26 cellular contexts compared by ENCODE assay signal in genomic region chr7:150847536-150847935, GRCh38. TPM values are rescaled to one million over a fixed set of nuclear protein-coding genes. Genes with fewer than 3 reads are reported as not detected.
DNase-seq lines count a peak whose midpoint lies in the region; ATAC-seq and TF ChIP-seq lines count a peak whose summit lies in the region.
"Had no signal": no experiment of that assay in that cellular context is flagged by ENCODE, and none has a peak within 500 bp of the region (broad histone marks: within the 10 kb centered on the region; RNA-seq: fewer than 3 reads in every experiment).

No MANE protein-coding gene starts in this region.

- H3K36me3 ChIP-seq in sigmoid colon (no peaks in the 10 kb centered on the region), vagina (no peaks in the 10 kb centered on the region)
- H3K36me3 ChIP-seq: BE2C; BLaER1 treated with 17β-estradiol and CSF1 and Interleukin-3, amounts not matched to agents 10 nM and 100 nM; HAP-1 had no signal

- H3K4me3 ChIP-seq in sigmoid colon (no peak overlapping the region), vagina (no peak overlapping the region)
- H3K4me3 ChIP-seq: A549; BLaER1 treated with 17β-estradiol and CSF1 and Interleukin-3, amounts not matched to agents 10 nM and 100 nM; GM12878; GM23338; HAP-1 had no signal

- CTCF ChIA-PET in MCF 10A (lab: Yijun Ruan, JAX) = interaction anchor here (1.3 kb wide), 1 partner anchor 57 kb away, joined by 5 read pairs; no protein-coding TSS in a partner anchor

- peak; percentile 30 for DNase-seq in activated CD8-positive, alpha-beta memory T cell treated with anti-CD3 and anti-CD28 coated beads, Interleukin-2, amount 50 U/mL, for 48 hours
- DNase-seq in activated CD8-positive, alpha-beta memory T cell treated with anti-CD3 and anti-CD28 coated beads for 24 hours = no peak
- DNase-seq in islet precursor cell = peak; percentile 13
- DNase-seq in sigmoid colon = peak; percentile 25
- peak; percentile 58 to 70 for DNase-seq in vagina (ENCODE audit: extremely low spot score in 2 of 2)
- DNase-seq in MCF 10A (ENCODE audit: unreplicated experiment) = no peak
- DNase-seq: 8988T; ACHN; AML-193; BE2C; CD4-positive, alpha-beta T cell; CD8-positive, alpha-beta memory T cell; DMS 273 treated with DMSO at 0.1 percent for 48 hours; DMS79; EL; GDM1; HFFc6 had no signal

- no peaks in the 10 kb centered on the region for H3K9me3 Mint-ChIP-seq in MCF 10A (ENCODE audit: unreplicated experiment)
- H3K9me3 Mint-ChIP-seq: CD4-positive, alpha-beta T cell; CD8-positive, alpha-beta memory T cell; GM23338; HFFc6 had no signal

- TF ChIP-seq CTCF in sigmoid colon (IDR thresholded peaks at IDR 0.05) (no peak), vagina (IDR thresholded peaks at IDR 0.05) (no peak), MCF 10A (IDR thresholded peaks at IDR 0.05; ENCODE audit: unreplicated experiment) (no peak)

- H3K4me1 Mint-ChIP-seq in MCF 10A (ENCODE audit: insufficient read depth, unreplicated experiment) = no peaks in the 10 kb centered on the region
- H3K4me1 Mint-ChIP-seq: CD8-positive, alpha-beta memory T cell had no signal

- ATAC-seq in HG02759 (IDR thresholded peaks at IDR 0.05; ENCODE audit: unreplicated experiment) = no peak
- ATAC-seq in HG02884 (IDR thresholded peaks at IDR 0.05; ENCODE audit: unreplicated experiment) = no peak
- ATAC-seq: A549, GM12878, GM23338 had no signal

- H3K27ac Mint-ChIP-seq in MCF 10A (ENCODE audit: low read depth, unreplicated experiment) = no peak overlapping the region
- H3K27ac Mint-ChIP-seq: CD4-positive, alpha-beta T cell; GM23338; HFFc6 had no signal

- peaks cover 0 to 4% (median 0%) of the 10 kb centered on the region in 3 donors for H3K27me3 ChIP-seq in sigmoid colon
- H3K27me3 ChIP-seq in vagina = no peaks in the 10 kb centered on the region
- H3K27me3 ChIP-seq: BE2C; BLaER1 treated with 17β-estradiol and CSF1 and Interleukin-3, amounts not matched to agents 10 nM and 100 nM had no signal

- no peaks in the 10 kb centered on the region for H3K36me3 Mint-ChIP-seq in MCF 10A (ENCODE audit: insufficient read depth, unreplicated experiment)
- H3K36me3 Mint-ChIP-seq: CD14-positive monocyte; CD8-positive, alpha-beta memory T cell had no signal

- H3K27me3 Mint-ChIP-seq in MCF 10A (ENCODE audit: insufficient read depth, unreplicated experiment) = peaks cover 70% of the 10 kb centered on the region

- intact Hi-C loops in sigmoid colon (cut with DNase I) = no loop called here
- intact Hi-C loops in vagina (cut with DNase I) = loop anchor here (5.0 kb wide), 1 partner anchor 495 kb away; no protein-coding TSS in a partner anchor
- intact Hi-C loops in MCF 10A (cut with micrococcal nuclease) = no loop called here

- 81 to 90% methylated on average over 5 of the region's 5 CpGs for WGBS in sigmoid colon, 2 donors

- no peak for TF ChIP-seq EP300 in sigmoid colon (IDR thresholded peaks at IDR 0.05)

- POLR2A ChIA-PET in MCF 10A (lab: Yijun Ruan, JAX) = no interaction called here

- TF ChIP-seq POLR2A in sigmoid colon (IDR thresholded peaks at IDR 0.05) (no peak), vagina (IDR thresholded peaks at IDR 0.05) (no peak)

- H3K9me3 ChIP-seq in sigmoid colon = no peaks in the 10 kb centered on the region
- H3K9me3 ChIP-seq in vagina = no peaks in the 10 kb centered on the region
- H3K9me3 ChIP-seq: A549, BE2C, HAP-1 had no signal

- no TSS peak for BruUV-seq in MCF 10A (replicated peaks; lab: Mats Ljungman, UMichigan)

- no peak overlapping the region for H3K27ac ChIP-seq in sigmoid colon
- H3K27ac ChIP-seq in vagina = no peak overlapping the region
- H3K27ac ChIP-seq: A549; BLaER1 treated with 17β-estradiol and CSF1 and Interleukin-3, amounts not matched to agents 10 nM and 100 nM had no signal

- H3K4me3 Mint-ChIP-seq in MCF 10A (ENCODE audit: unreplicated experiment) = no peak overlapping the region
- H3K4me3 Mint-ChIP-seq: CD14-positive monocyte; CD4-positive, alpha-beta T cell; CD8-positive, alpha-beta memory T cell; GM23338; HFFc6 had no signal

- H3K4me1 ChIP-seq in sigmoid colon = peaks cover 0 to 12% (median 0%) of the 10 kb centered on the region in 4 donors
- H3K4me1 ChIP-seq in vagina = peaks cover 9% of the 10 kb centered on the region
- H3K4me1 ChIP-seq: A549, BE2C, HAP-1 had no signal

RNA-seq across cellular contexts. Expression of gene AOC1, which starts 4.8 kb away (rescaled TPM):
- total RNA-seq in sigmoid colon (1 to 10 TPM in 1 of 4 donors, not detected in 3; 1.4 TPM), vagina (not detected), MCF 10A (2022) (0.23 TPM in 1 of 2 replicates, not detected in the other)
- 100 to 1,000 TPM in 1 of 3 donors, 10 to 100 TPM in 2; 30.6 to 155 (median 64.0) TPM for polyA plus RNA-seq in sigmoid colon
- total RNA-seq: CD4-positive, alpha-beta T cell; CD8-positive, alpha-beta memory T cell; GM12878; GM23338; HFFc6 had no signal
- polyA plus RNA-seq: A549; CD8-positive, alpha-beta memory T cell; GM23338 had no signal

RNA-seq across cellular contexts. Expression of gene TMEM176A, which starts 47.0 kb away (rescaled TPM):
- total RNA-seq in sigmoid colon (10 to 100 TPM; 19.9 to 28.1 (median 24.1) TPM), vagina (43.7 TPM), MCF 10A (2022) (not detected in 2 replicates)
- polyA plus RNA-seq in sigmoid colon = 100 to 1,000 TPM; 126 to 150 (median 127) TPM
- total RNA-seq: CD4-positive, alpha-beta T cell; GM12878; GM23338; H4; HFFc6 had no signal
- polyA plus RNA-seq: CD8-positive, alpha-beta memory T cell; GM12878 had no signal

RNA-seq across cellular contexts. Expression of gene TMEM176B, which starts 47.4 kb away (rescaled TPM):
- total RNA-seq in sigmoid colon (10 to 100 TPM; 47.4 to 52.3 (median 48.3) TPM), vagina (60.6 TPM), MCF 10A (2022) (0.42 TPM in 1 of 2 replicates, not detected in the other)
- 100 to 1,000 TPM; 144 to 246 (median 151) TPM for polyA plus RNA-seq in sigmoid colon
- total RNA-seq: CD4-positive, alpha-beta T cell; HFFc6 had no signal
- polyA plus RNA-seq: CD8-positive, alpha-beta memory T cell had no signal

Comparison
In these comparisons a context has a peak if more than half of its experiments do, and no peak if none do; other contexts are left out.
1. DNase-seq: peak in activated CD8-positive, alpha-beta memory T cell treated with anti-CD3 and anti-CD28 coated beads, Interleukin-2, amount 50 U/mL, for 48 hours (single experiment), islet precursor cell (single experiment), sigmoid colon (single experiment) and vagina (2 of 2); none in activated CD8-positive, alpha-beta memory T cell treated with anti-CD3 and anti-CD28 coated beads for 24 hours (single experiment) and MCF 10A (single experiment).
2. RNA of gene TMEM176A, which starts 47.0 kb away (total RNA-seq): 43.7 TPM in vagina (single experiment) and 19.9 to 28.1 TPM in sigmoid colon; not detected in MCF 10A; every median in the first group is over 10 times any median in the second.
3. RNA of gene TMEM176B, which starts 47.4 kb away (total RNA-seq): 60.6 TPM in vagina (single experiment) and 47.4 to 52.3 TPM in sigmoid colon; 0.42 TPM in MCF 10A; every median in the first group is over 10 times any median in the second.